18 cellular contexts compared by ENCODE assay signal in genomic region chr20:18481596-18481995, GRCh38. TPM values are rescaled to one million over a fixed set of nuclear protein-coding genes. Genes with fewer than 3 reads are reported as not detected.
DNase-seq lines count a peak whose midpoint lies in the region; ATAC-seq and TF ChIP-seq lines count a peak whose summit lies in the region.
"Had no signal": no experiment of that assay in that cellular context is flagged by ENCODE, and none has a peak within 500 bp of the region (broad histone marks: within the 10 kb centered on the region; RNA-seq: fewer than 3 reads in every experiment).

No MANE protein-coding gene starts in this region.

- no peaks in the 10 kb centered on the region for H3K4me1 Mint-ChIP-seq in activated T-cell treated with anti-CD3 and anti-CD28 coated beads, Interleukin-2, amount 50 U/mL, for 72 hours (ENCODE audit: low read depth)
- no peaks in the 10 kb centered on the region for H3K4me1 Mint-ChIP-seq in activated naive CD4-positive, alpha-beta T cell treated with anti-CD3 and anti-CD28 coated beads, Interleukin-2, amount 50 U/mL, for 24 hours
- no peaks in the 10 kb centered on the region for H3K4me1 Mint-ChIP-seq in T-helper 17 cell
- H3K4me1 Mint-ChIP-seq in natural killer cell = no peaks in the 10 kb centered on the region
- H3K4me1 Mint-ChIP-seq: B cell had no signal

- no peaks in the 10 kb centered on the region for H3K27me3 Mint-ChIP-seq in activated T-cell treated with anti-CD3 and anti-CD28 coated beads, Interleukin-2, amount 50 U/mL, for 72 hours (ENCODE audit: low read depth)
- H3K27me3 Mint-ChIP-seq in activated naive CD4-positive, alpha-beta T cell treated with anti-CD3 and anti-CD28 coated beads, Interleukin-2, amount 50 U/mL, for 24 hours = no peaks in the 10 kb centered on the region
- H3K27me3 Mint-ChIP-seq in T-helper 17 cell (no peaks in the 10 kb centered on the region), natural killer cell (ENCODE audit: low read depth in 2 of 2) (no peaks in the 10 kb centered on the region)
- H3K27me3 Mint-ChIP-seq: B cell; CD4-positive, alpha-beta T cell had no signal

- peaks cover 3 to 17% of the 10 kb centered on the region in 2 donors for H3K36me3 Mint-ChIP-seq in activated T-cell treated with anti-CD3 and anti-CD28 coated beads, Interleukin-2, amount 50 U/mL, for 72 hours (ENCODE audit: insufficient read depth in 2 of 2)
- H3K36me3 Mint-ChIP-seq in activated naive CD4-positive, alpha-beta T cell treated with anti-CD3 and anti-CD28 coated beads, Interleukin-2, amount 50 U/mL, for 24 hours = peaks cover 7% of the 10 kb centered on the region
- no peaks in the 10 kb centered on the region for H3K36me3 Mint-ChIP-seq in activated naive CD4-positive, alpha-beta T cell treated with anti-CD3 and anti-CD28 coated beads, Interleukin-2, amount 50 U/mL, for 72 hours
- peaks cover 3% of the 10 kb centered on the region for H3K36me3 Mint-ChIP-seq in T-helper 17 cell (ENCODE audit: low read depth)
- peaks cover 6% of the 10 kb centered on the region for H3K36me3 Mint-ChIP-seq in natural killer cell

- no peak overlapping the region for H3K4me3 Mint-ChIP-seq in activated T-cell treated with anti-CD3 and anti-CD28 coated beads, Interleukin-2, amount 50 U/mL, for 72 hours
- H3K4me3 Mint-ChIP-seq in activated naive CD4-positive, alpha-beta T cell treated with anti-CD3 and anti-CD28 coated beads, Interleukin-2, amount 50 U/mL, for 24 hours = no peak overlapping the region
- H3K4me3 Mint-ChIP-seq in T-helper 17 cell (no peak overlapping the region), natural killer cell (no peak overlapping the region)
- H3K4me3 Mint-ChIP-seq: B cell; CD4-positive, alpha-beta T cell; CD8-positive, alpha-beta T cell had no signal

- TF ChIP-seq CTCF in natural killer cell (IDR thresholded peaks at IDR 0.05) = no peak

- H3K27ac Mint-ChIP-seq in activated T-cell treated with anti-CD3 and anti-CD28 coated beads, Interleukin-2, amount 50 U/mL, for 72 hours = peak overlapping the region; percentile 57
- H3K27ac Mint-ChIP-seq in activated naive CD4-positive, alpha-beta T cell treated with anti-CD3 and anti-CD28 coated beads, Interleukin-2, amount 50 U/mL, for 24 hours = peak overlapping the region; percentile 35
- H3K27ac Mint-ChIP-seq in activated naive CD4-positive, alpha-beta T cell treated with anti-CD3 and anti-CD28 coated beads, Interleukin-2, amount 50 U/mL, for 72 hours = no peak overlapping the region
- H3K27ac Mint-ChIP-seq in T-helper 17 cell (peak overlapping the region; percentile 37), natural killer cell (no peak overlapping the region)
- H3K27ac Mint-ChIP-seq: B cell; CD4-positive, alpha-beta T cell; CD8-positive, alpha-beta T cell had no signal

- no peak for DNase-seq in activated T-cell treated with anti-CD3 and anti-CD28 coated beads, Interleukin-2, amount 50 U/mL, for 72 hours
- no peak for DNase-seq in activated T-cell treated with anti-CD3 and anti-CD28 coated beads, Interleukin-2, amount 50 U/mL, for 48 hours
- DNase-seq in activated naive CD4-positive, alpha-beta T cell treated with anti-CD3 and anti-CD28 coated beads, Interleukin-2, amount 50 U/mL, for 72 hours (ENCODE audit: low spot score in 2 of 2) = no peak
- DNase-seq in T-helper 17 cell = no peak
- peak; percentile 52 for DNase-seq in left lobe of liver (ENCODE audit: low spot score)
- DNase-seq in natural killer cell = no peak
- DNase-seq: AML-193; Caco-2; Calu3; CD4-positive, alpha-beta T cell; CD8-positive, alpha-beta T cell; DMS79 treated with DMSO at 0.1 percent for 48 hours; GF-D8 had no signal

- intact Hi-C loops in natural killer cell (cut with micrococcal nuclease) = no loop called here

- no peak for ATAC-seq in activated T-cell treated with anti-CD3 and anti-CD28 coated beads, Interleukin-2, amount 50 U/mL, for 72 hours (replicated peaks in 1 of 2)
- no peak for ATAC-seq in activated naive CD4-positive, alpha-beta T cell treated with anti-CD3 and anti-CD28 coated beads, Interleukin-2, amount 50 U/mL, for 72 hours
- ATAC-seq in T-helper 17 cell (no peak), left lobe of liver (peak; percentile 91), natural killer cell (no peak), GM18511 (IDR thresholded peaks at IDR 0.05; ENCODE audit: unreplicated experiment) (no peak)
- ATAC-seq: A549; CD8-positive, alpha-beta T cell had no signal

- H3K9me3 ChIP-seq in T-helper 17 cell (ENCODE audit: control insufficient read depth, low read length, poor library complexity, severe bottlenecking) = no peaks in the 10 kb centered on the region
- H3K9me3 ChIP-seq: A549; BLaER1 treated with 17β-estradiol and CSF1 and Interleukin-3, amounts not matched to agents 10 nM and 100 nM; Caco-2 had no signal

- no peaks in the 10 kb centered on the region for H3K9me3 Mint-ChIP-seq in activated T-cell treated with anti-CD3 and anti-CD28 coated beads, Interleukin-2, amount 50 U/mL, for 72 hours
- H3K9me3 Mint-ChIP-seq in activated naive CD4-positive, alpha-beta T cell treated with anti-CD3 and anti-CD28 coated beads, Interleukin-2, amount 50 U/mL, for 24 hours = no peaks in the 10 kb centered on the region
- no peaks in the 10 kb centered on the region for H3K9me3 Mint-ChIP-seq in activated naive CD4-positive, alpha-beta T cell treated with anti-CD3 and anti-CD28 coated beads, Interleukin-2, amount 50 U/mL, for 72 hours
- H3K9me3 Mint-ChIP-seq in natural killer cell = no peaks in the 10 kb centered on the region
- H3K9me3 Mint-ChIP-seq: CD4-positive, alpha-beta T cell; CD8-positive, alpha-beta T cell had no signal

RNA-seq across cellular contexts. Expression of gene POLR3F, which starts 14.4 kb away (rescaled TPM):
- 10 to 100 TPM; 12.5 to 13.4 TPM for total RNA-seq in activated T-cell treated with anti-CD3 and anti-CD28 coated beads, Interleukin-2, amount 50 U/mL, for 72 hours
- 1 to 10 TPM; 2.9 to 9.0 TPM for total RNA-seq in activated naive CD4-positive, alpha-beta T cell treated with anti-CD3 and anti-CD28 coated beads, Interleukin-2, amount 50 U/mL, for 72 hours
- 1 to 10 TPM; 7.8 to 9.8 TPM for total RNA-seq in T-helper 17 cell
- 3.1 TPM for total RNA-seq in left lobe of liver
- 10 to 100 TPM in 1 of 3 donors, 1 to 10 TPM in 2; 8.5 to 10.6 (median 8.8) TPM for total RNA-seq in natural killer cell

RNA-seq across cellular contexts. Expression of gene DZANK1, which starts 14.8 kb away (rescaled TPM):
- total RNA-seq in activated T-cell treated with anti-CD3 and anti-CD28 coated beads, Interleukin-2, amount 50 U/mL, for 72 hours = 1 to 10 TPM; 3.0 to 3.1 TPM
- 1 to 10 TPM; 1.3 to 2.4 TPM for total RNA-seq in activated naive CD4-positive, alpha-beta T cell treated with anti-CD3 and anti-CD28 coated beads, Interleukin-2, amount 50 U/mL, for 72 hours
- 1 to 10 TPM; 2.5 to 3.9 TPM for total RNA-seq in T-helper 17 cell
- 0.55 TPM for total RNA-seq in left lobe of liver
- 1 to 10 TPM; 2.7 to 5.7 (median 3.7) TPM for total RNA-seq in natural killer cell

RNA-seq across cellular contexts. Expression of gene RBBP9, which starts 15.4 kb away (rescaled TPM):
- total RNA-seq in activated T-cell treated with anti-CD3 and anti-CD28 coated beads, Interleukin-2, amount 50 U/mL, for 72 hours = 10 to 100 TPM; 27.2 to 30.6 TPM
- total RNA-seq in activated naive CD4-positive, alpha-beta T cell treated with anti-CD3 and anti-CD28 coated beads, Interleukin-2, amount 50 U/mL, for 72 hours = 10 to 100 TPM in 1 of 2 donors, 1 to 10 TPM in 1; 7.7 to 23.8 TPM
- total RNA-seq in T-helper 17 cell (1 to 10 TPM; 5.3 to 6.0 TPM), left lobe of liver (15.3 TPM), natural killer cell (1 to 10 TPM; 4.6 to 9.2 (median 7.9) TPM)

RNA-seq across cellular contexts. Expression of gene SEC23B, which starts 26.1 kb away (rescaled TPM):
- total RNA-seq in activated T-cell treated with anti-CD3 and anti-CD28 coated beads, Interleukin-2, amount 50 U/mL, for 72 hours = 100 to 1,000 TPM; 129 to 158 TPM
- total RNA-seq in activated naive CD4-positive, alpha-beta T cell treated with anti-CD3 and anti-CD28 coated beads, Interleukin-2, amount 50 U/mL, for 72 hours = 10 to 100 TPM; 92.2 to 97.0 TPM
- total RNA-seq in T-helper 17 cell (10 to 100 TPM; 38.3 to 56.0 TPM), left lobe of liver (30.2 TPM), natural killer cell (10 to 100 TPM; 58.2 to 68.8 (median 63.9) TPM)

Comparison
In these comparisons a context has a peak if more than half of its experiments do, and no peak if none do; other contexts are left out.
1. H3K27ac Mint-ChIP-seq: peak in activated T-cell treated with anti-CD3 and anti-CD28 coated beads, Interleukin-2, amount 50 U/mL, for 72 hours (single experiment), activated naive CD4-positive, alpha-beta T cell treated with anti-CD3 and anti-CD28 coated beads, Interleukin-2, amount 50 U/mL, for 24 hours (single experiment) and T-helper 17 cell (single experiment); none in activated naive CD4-positive, alpha-beta T cell treated with anti-CD3 and anti-CD28 coated beads, Interleukin-2, amount 50 U/mL, for 72 hours (0 of 2) and natural killer cell (0 of 2).